In the genomic region with DNA sequence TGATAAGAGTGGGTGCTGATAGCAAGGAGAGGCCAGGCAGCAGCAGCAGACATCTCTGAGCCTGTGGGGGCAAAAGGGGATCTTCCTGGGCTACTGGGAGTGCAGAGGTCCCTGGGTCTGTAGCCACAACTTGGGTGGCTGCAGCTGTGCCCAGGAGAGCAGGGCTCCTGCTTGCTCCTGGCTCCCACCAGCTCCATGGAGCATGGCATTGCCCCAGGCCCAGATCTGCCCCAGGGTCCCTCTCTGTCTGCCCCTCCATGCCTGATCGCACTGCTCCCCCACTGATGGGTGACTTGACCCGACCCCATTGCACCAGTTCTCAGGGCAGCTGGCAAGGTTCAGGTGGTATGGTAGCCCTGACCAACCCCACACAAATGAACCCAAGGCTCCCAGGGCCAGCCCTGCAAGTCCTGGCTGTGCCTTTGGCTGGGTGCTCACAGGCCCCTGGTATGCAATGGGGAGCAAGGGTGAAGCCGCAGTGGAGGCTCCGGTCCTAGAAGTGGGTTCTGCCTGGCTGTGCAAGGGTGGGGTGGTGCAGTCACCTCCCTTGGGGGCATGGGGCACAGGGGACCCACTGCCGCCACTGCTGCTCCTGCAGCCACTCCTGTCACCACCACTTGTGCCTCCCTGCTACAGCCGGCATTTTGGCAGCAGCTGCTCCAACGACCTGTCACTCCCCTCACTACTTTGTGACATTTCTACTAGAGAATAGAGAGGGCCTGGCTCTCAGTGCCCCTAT, we compare ENCODE assay signal across 25 cellular contexts.
"Had no signal": no experiment of that assay in that cellular context is flagged by ENCODE, and none has a peak within 500 bp of the region (broad histone marks: within the 10 kb centered on the region; RNA-seq: fewer than 3 reads in every experiment).

No MANE protein-coding gene starts in this region.

- H3K9me3 ChIP-seq: colonic mucosa, left ventricle myocardium inferior, psoas muscle, right lobe of liver, vagina had no signal

- H3K27me3 ChIP-seq: colonic mucosa, foreskin keratinocyte, neural progenitor cell, right lobe of liver, spleen, vagina had no signal

- DNase-seq: cerebellar nuclear complex; colonic mucosa; dermis blood vessel endothelial cell; endodermal cell; erythroblast; foreskin keratinocyte; immature natural killer cell; left cardiac atrium; left ventricle myocardium inferior; mesendoderm; naive thymus-derived CD4-positive, alpha-beta T cell; occipital lobe; retina; right lobe of liver; spleen; stimulated activated CD4-positive, alpha-beta T cell treated with anti-CD3 and anti-CD28 coated beads, Interleukin-15, amount 100 ng/mL, for 24 hours; stimulated activated CD4-positive, alpha-beta T cell treated with anti-CD3 and anti-CD28 coated beads, Interleukin-1b, Interleukin-23, amount 100 ng/mL, for 48 hours; stimulated activated CD4-positive, alpha-beta T cell treated with anti-CD3 and anti-CD28 coated beads, Interleukin-4, amount 100 ng/mL, for 24 hours; stimulated activated naive B cell treated with anti-CD40 and anti-IgM and Interleukin-4, amounts not matched to agents 10 μg/mL and 1 μg/mL and 100 μg/mL, for 72 hours had no signal

- ATAC-seq: foreskin keratinocyte; naive thymus-derived CD4-positive, alpha-beta T cell; psoas muscle; stimulated activated naive B cell treated with anti-CD40 and anti-IgM and Interleukin-4, amounts not matched to agents 10 μg/mL and 1 μg/mL and 100 μg/mL, for 72 hours had no signal

- H3K27ac Mint-ChIP-seq: endodermal cell; immature natural killer cell; naive thymus-derived CD4-positive, alpha-beta T cell; neural progenitor cell; stimulated activated naive B cell treated with anti-CD40 and anti-IgM and Interleukin-4, amounts not matched to agents 10 μg/mL and 1 μg/mL and 100 μg/mL, for 72 hours; type B pancreatic cell had no signal

- H3K4me3 ChIP-seq: colonic mucosa, left ventricle myocardium inferior, lung, neural progenitor cell, psoas muscle, right lobe of liver, spleen, vagina had no signal

- H3K36me3 Mint-ChIP-seq: immature natural killer cell; naive thymus-derived CD4-positive, alpha-beta T cell; neural progenitor cell; stimulated activated naive B cell treated with anti-CD40 and anti-IgM and Interleukin-4, amounts not matched to agents 10 μg/mL and 1 μg/mL and 100 μg/mL, for 72 hours; type B pancreatic cell had no signal

- H3K27me3 Mint-ChIP-seq: naive thymus-derived CD4-positive, alpha-beta T cell; stimulated activated naive B cell treated with anti-CD40 and anti-IgM and Interleukin-4, amounts not matched to agents 10 μg/mL and 1 μg/mL and 100 μg/mL, for 72 hours; type B pancreatic cell had no signal

- H3K4me1 Mint-ChIP-seq: endodermal cell; immature natural killer cell; naive thymus-derived CD4-positive, alpha-beta T cell; stimulated activated naive B cell treated with anti-CD40 and anti-IgM and Interleukin-4, amounts not matched to agents 10 μg/mL and 1 μg/mL and 100 μg/mL, for 72 hours had no signal

- H3K9me3 Mint-ChIP-seq: endodermal cell, neural progenitor cell, type B pancreatic cell had no signal

- H3K4me3 Mint-ChIP-seq: endodermal cell; immature natural killer cell; naive thymus-derived CD4-positive, alpha-beta T cell; neural progenitor cell; stimulated activated naive B cell treated with anti-CD40 and anti-IgM and Interleukin-4, amounts not matched to agents 10 μg/mL and 1 μg/mL and 100 μg/mL, for 72 hours; type B pancreatic cell had no signal

- H3K36me3 ChIP-seq: colonic mucosa, left ventricle myocardium inferior, neural progenitor cell, right lobe of liver, spleen, vagina had no signal

- H3K27ac ChIP-seq: colonic mucosa, foreskin keratinocyte, left ventricle myocardium inferior, neural progenitor cell, parathyroid adenoma, psoas muscle, right lobe of liver, spleen, vagina had no signal

- H3K4me1 ChIP-seq: colonic mucosa, foreskin keratinocyte, left ventricle myocardium inferior, neural progenitor cell, parathyroid adenoma, psoas muscle, right lobe of liver, spleen, vagina had no signal
